ENCODE assay signal across 8 cellular contexts in the genomic region with DNA sequence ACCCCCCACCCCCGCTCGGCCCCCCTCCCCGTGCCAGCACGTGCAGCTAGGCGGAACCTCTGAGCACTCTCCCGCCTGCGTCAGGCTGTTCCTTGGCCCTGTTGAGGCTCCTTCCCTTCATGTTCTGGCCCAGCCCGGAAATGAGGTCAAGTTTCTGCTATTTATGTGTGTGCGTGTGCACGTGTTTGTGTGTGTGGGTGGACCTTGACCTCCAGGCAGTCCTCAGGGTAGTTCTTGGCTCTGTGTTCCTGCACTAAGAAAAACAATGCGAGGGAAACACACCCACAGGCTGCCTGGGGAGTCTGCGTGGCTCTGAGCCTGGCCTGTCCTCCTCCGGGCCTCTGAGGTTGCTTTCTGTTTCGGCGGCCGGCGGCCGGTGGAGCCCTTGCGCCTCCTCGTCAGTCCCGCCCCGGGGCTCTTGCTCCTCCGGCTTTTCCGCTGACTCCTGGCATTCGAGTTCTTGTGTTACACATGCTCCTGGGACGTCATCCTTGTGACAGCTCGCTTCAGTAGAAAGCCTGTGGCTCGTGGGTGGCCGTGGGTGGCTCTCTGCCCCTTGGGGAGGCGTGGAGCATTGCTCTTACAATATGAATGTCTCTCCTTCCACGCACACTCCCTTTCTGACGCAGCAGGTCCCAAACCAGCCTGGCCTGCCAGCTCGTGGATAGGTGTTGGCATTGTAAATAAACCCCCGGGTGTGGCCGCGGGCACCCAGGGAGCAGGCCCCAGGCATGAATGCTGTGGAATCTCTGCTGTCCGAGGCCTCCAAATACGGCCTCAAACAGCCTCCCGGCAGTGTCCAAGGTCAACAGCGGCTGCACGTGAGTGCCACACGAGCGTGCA. TPM values are rescaled to one million over a fixed set of nuclear protein-coding genes. Genes with fewer than 3 reads are reported as not detected.
DNase-seq lines count a peak whose midpoint lies in the region; ATAC-seq, FAIRE-seq and TF ChIP-seq lines count a peak whose summit lies in the region.

No MANE protein-coding gene starts in this region.

- H3K36me3 Mint-ChIP-seq in progenitor cell of endocrine pancreas (ENCODE audit: insufficient read depth): no peaks in the 10 kb centered on the region

- TF ChIP-seq CTCF in progenitor cell of endocrine pancreas (IDR thresholded peaks at IDR 0.05; ENCODE audit: unreplicated experiment): no peak

- peak overlapping the region; percentile 88 for H3K27ac Mint-ChIP-seq in progenitor cell of endocrine pancreas

- no peak overlapping the region for H3K4me3 Mint-ChIP-seq in progenitor cell of endocrine pancreas (ENCODE audit: low read depth)

- H3K4me1 Mint-ChIP-seq in progenitor cell of endocrine pancreas (ENCODE audit: low read depth): peaks cover 8% of the 10 kb centered on the region

- DNase-seq in 8988T: peak; percentile 92
- peak; percentile 72 for DNase-seq in SKM-1 (lab: John Stamatoyannopoulos, UW; ENCODE audit: unreplicated experiment)
- DNase-seq in amniotic stem cell (lab: John Stamatoyannopoulos, UW): peak; percentile 95
- DNase-seq in left cardiac atrium: peak; percentile 95
- DNase-seq in progenitor cell of endocrine pancreas (ENCODE audit: low spot score, unreplicated experiment): peak; percentile 26
- peak; percentile 94 for DNase-seq in urothelium cell line (ENCODE audit: low spot score)

- intact Hi-C loops in left cardiac atrium (cut with DNase I): no loop called here

- no peak for FAIRE-seq in urothelium cell line (lab: Jason Lieb, UNC)

- no peaks in the 10 kb centered on the region for H3K9me3 Mint-ChIP-seq in progenitor cell of endocrine pancreas (ENCODE audit: low read depth)

- H3K27me3 Mint-ChIP-seq in progenitor cell of endocrine pancreas: no peaks in the 10 kb centered on the region

- ATAC-seq in GM18867 (IDR thresholded peaks at IDR 0.05; ENCODE audit: unreplicated experiment) (peak; percentile 53), HG03095 (IDR thresholded peaks at IDR 0.05; ENCODE audit: unreplicated experiment) (peak; percentile 48), left cardiac atrium (peak; percentile 85 to 94)

RNA-seq across cellular contexts. Expression of a gene that starts 10.0 kb away (rescaled TPM):
- total RNA-seq in left cardiac atrium (10 to 100 TPM; 15.1 to 35.5 TPM), progenitor cell of endocrine pancreas (2.6 and 3.6 TPM in 2 replicates)

RNA-seq across cellular contexts. Expression of a gene that starts 56.4 kb away (rescaled TPM):
- total RNA-seq in left cardiac atrium (not detected), progenitor cell of endocrine pancreas (0.13 TPM in 1 of 2 replicates, not detected in the other)

Comparison
In these comparisons a context has a peak if more than half of its experiments do, and no peak if none do; other contexts are left out.
1. Peak in every context shown above with its lines: DNase-seq and ATAC-seq.
2. DNase-seq: peak in every context shown above with its lines; median percentile 95 in amniotic stem cell; 95 in left cardiac atrium; 94 in urothelium cell line; 92 in 8988T; 72 in SKM-1; 26 in progenitor cell of endocrine pancreas.